ENCODE assay signal across 8 cellular contexts in the genomic region with DNA sequence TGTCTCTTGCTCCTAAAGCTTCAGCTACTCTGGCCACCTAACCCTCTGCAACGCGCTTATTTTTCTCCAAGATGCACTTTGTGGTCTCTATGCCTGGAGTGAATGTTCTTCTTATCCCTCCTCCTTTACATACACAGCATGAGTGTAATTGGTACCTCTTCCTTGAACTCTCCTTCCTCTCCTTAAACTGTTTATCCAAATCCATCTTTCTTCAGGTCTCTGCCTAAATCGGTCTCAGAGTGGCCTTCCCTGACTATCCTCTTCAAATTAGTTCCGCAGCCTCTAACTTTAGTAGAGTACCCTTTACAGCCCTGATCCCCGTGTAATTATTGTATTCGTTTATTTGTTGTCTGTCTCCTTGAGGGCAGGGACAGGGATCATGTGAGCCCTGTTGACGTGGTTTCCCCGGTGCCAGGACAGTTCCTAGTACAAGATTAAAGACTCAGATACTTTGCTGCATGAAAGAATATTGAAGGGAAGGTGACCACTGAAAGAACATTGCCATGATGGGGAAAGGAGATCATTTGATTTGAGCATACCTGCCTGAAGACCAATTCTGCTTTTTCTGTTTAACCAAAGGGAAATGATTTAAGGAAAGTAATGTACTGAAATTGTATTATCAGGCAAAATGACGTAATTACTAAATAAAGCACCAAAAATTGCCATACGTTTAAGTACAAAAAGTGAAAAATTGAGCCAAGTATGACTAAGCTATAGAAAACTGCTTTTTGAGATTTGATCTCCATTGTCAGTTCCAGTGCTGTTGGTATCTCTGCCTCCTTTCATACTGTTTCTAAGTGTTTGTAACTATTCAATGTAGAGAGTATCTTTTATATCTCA. TPM values are rescaled to one million over a fixed set of nuclear protein-coding genes. Genes with fewer than 3 reads are reported as not detected.
DNase-seq lines count a peak whose midpoint lies in the region; ATAC-seq and TF ChIP-seq lines count a peak whose summit lies in the region.

No MANE protein-coding gene starts in this region.

- ATAC-seq in GM19324 (IDR thresholded peaks at IDR 0.05; ENCODE audit: low FRiP score, unreplicated experiment), result no peak

- H3K4me3 ChIP-seq in Karpas-422 (ENCODE audit: low read length), result peak overlapping the region; percentile 89
- peak overlapping the region; percentile 91 for H3K4me3 ChIP-seq in adipocyte (ENCODE audit: low read length)
- H3K4me3 ChIP-seq in iPS-18a (ENCODE audit: low read length), result peak overlapping the region; percentile 85
- H3K4me3 ChIP-seq in smooth muscle cell, result peak overlapping the region; percentile 74

- H3K36me3 ChIP-seq in Karpas-422 (ENCODE audit: insufficient read depth, low read length), result peaks cover 27% of the 10 kb centered on the region; the same call in 1 of the 2 replicates
- peaks cover 15% of the 10 kb centered on the region for H3K36me3 ChIP-seq in adipocyte (ENCODE audit: control insufficient read depth, insufficient read depth, low read length, severe bottlenecking)
- peaks cover 27% of the 10 kb centered on the region for H3K36me3 ChIP-seq in iPS-18a (ENCODE audit: control insufficient read depth, low read depth, low read length)
- H3K36me3 ChIP-seq in smooth muscle cell (ENCODE audit: low read depth), result no peaks in the 10 kb centered on the region

- H3K9me2 ChIP-seq in Karpas-422 (replicated peaks; ENCODE audit: insufficient read depth, low read length), result no peaks in the 10 kb centered on the region

- no peaks in the 10 kb centered on the region for H3F3A ChIP-seq in smooth muscle cell (ENCODE audit: low read depth)

- no peak for TF ChIP-seq CTCF in smooth muscle cell (IDR thresholded peaks at IDR 0.05; ENCODE audit: borderline replicate concordance, insufficient read depth, poor library complexity, severe bottlenecking)

- peak overlapping the region; percentile 95 for H3K9ac ChIP-seq in Karpas-422 (ENCODE audit: low read length)
- H3K9ac ChIP-seq in adipocyte (ENCODE audit: low read length), result peak overlapping the region; percentile 94
- peak overlapping the region; percentile 98 for H3K9ac ChIP-seq in iPS-18a (ENCODE audit: low read length)
- peak overlapping the region; percentile 94 for H3K9ac ChIP-seq in smooth muscle cell (ENCODE audit: low read depth)

- no peaks in the 10 kb centered on the region for H4K20me1 ChIP-seq in Karpas-422 (ENCODE audit: insufficient read depth, low read depth, low read length)
- H4K20me1 ChIP-seq in smooth muscle cell (ENCODE audit: low read depth), result peaks cover 26% of the 10 kb centered on the region

- no peaks in the 10 kb centered on the region for H3K9me3 ChIP-seq in Karpas-422 (ENCODE audit: low read length)
- no peaks in the 10 kb centered on the region for H3K9me3 ChIP-seq in adipocyte (ENCODE audit: control insufficient read depth, low read length)
- no peaks in the 10 kb centered on the region for H3K9me3 ChIP-seq in iPS-18a (ENCODE audit: control insufficient read depth, low read depth, low read length)
- no peaks in the 10 kb centered on the region for H3K9me3 ChIP-seq in smooth muscle cell (replicated peaks; ENCODE audit: low read depth)

- H3K27me3 ChIP-seq in Karpas-422 (ENCODE audit: low read length), result no peaks in the 10 kb centered on the region
- H3K27me3 ChIP-seq in adipocyte (replicated peaks; ENCODE audit: control insufficient read depth, insufficient read depth, low read length), result no peaks in the 10 kb centered on the region
- H3K27me3 ChIP-seq in iPS-18a (ENCODE audit: control insufficient read depth, insufficient read depth, low read length), result no peaks in the 10 kb centered on the region
- H3K27me3 ChIP-seq in smooth muscle cell (ENCODE audit: low read depth), result no peaks in the 10 kb centered on the region

- H3K27ac ChIP-seq in Karpas-422 (ENCODE audit: low read length) (peak overlapping the region; percentile 79), iPS-18a (ENCODE audit: low read length) (peak overlapping the region; percentile 99), smooth muscle cell (ENCODE audit: low read depth) (peak overlapping the region; percentile 94)

- H3K79me2 ChIP-seq in Karpas-422 (ENCODE audit: low read length), result peaks cover 96% of the 10 kb centered on the region
- H3K79me2 ChIP-seq in smooth muscle cell (ENCODE audit: low read depth), result peaks cover 94% of the 10 kb centered on the region

- WGBS in smooth muscle cell (ENCODE audit: low lambda C conversion rate), result 8% methylated on average over 10 of the region's 10 CpGs

- DNase-seq in DMS79 treated with DMSO at 0.1 percent for 48 hours (lab: John Stamatoyannopoulos, UW) (peak; percentile 43), Karpas-422 (peak; percentile 50), adipocyte (ENCODE audit: low read depth) (peak; percentile 73), smooth muscle cell (lab: John Stamatoyannopoulos, UW; ENCODE audit: unreplicated experiment) (no peak), Kasumi-1 (lab: John Stamatoyannopoulos, UW) (no peak)
- no peak for DNase-seq in stimulated activated CD8-positive, alpha-beta memory T cell treated with anti-CD3 and anti-CD28 coated beads, Interleukin-4, amount 100 ng/mL, for 48 hours

- H2AFZ ChIP-seq in Karpas-422 (ENCODE audit: low read length) (no peak overlapping the region), smooth muscle cell (ENCODE audit: low read depth) (peak overlapping the region; percentile 73)

- H3K4me1 ChIP-seq in Karpas-422 (ENCODE audit: low read length), result peaks cover 31% of the 10 kb centered on the region
- peaks cover 35% of the 10 kb centered on the region for H3K4me1 ChIP-seq in adipocyte (ENCODE audit: control insufficient read depth, insufficient read depth, low read length)
- H3K4me1 ChIP-seq in iPS-18a (ENCODE audit: control insufficient read depth, low read depth, low read length), result peaks cover 23% of the 10 kb centered on the region
- peaks cover 23% of the 10 kb centered on the region for H3K4me1 ChIP-seq in smooth muscle cell (ENCODE audit: low read depth)

- peak overlapping the region; percentile 86 for H3K4me2 ChIP-seq in Karpas-422 (ENCODE audit: low read depth, low read length, poor library complexity, severe bottlenecking)
- peak overlapping the region; percentile 88 for H3K4me2 ChIP-seq in smooth muscle cell

RNA-seq across cellular contexts. Expression of a gene that starts 1.2 kb away (rescaled TPM):
- 50.0 and 74.9 TPM in 2 replicates for total RNA-seq in Karpas-422 (2014; rRNA removed; shearing (Covaris generic); ENCODE audit: low replicate concordance)
- 47.2 and 57.8 TPM in 2 replicates for total RNA-seq in smooth muscle cell
- 16.5 and 26.0 TPM in 2 replicates for polyA plus RNA-seq in smooth muscle cell

RNA-seq across cellular contexts. Expression of a gene that starts 1.7 kb away (rescaled TPM):
- 8.9 and 16.9 TPM in 2 replicates for total RNA-seq in Karpas-422 (2014; rRNA removed; shearing (Covaris generic); ENCODE audit: low replicate concordance)
- total RNA-seq in smooth muscle cell, result 10.8 and 14.2 TPM in 2 replicates
- 3.6 and 4.2 TPM in 2 replicates for polyA plus RNA-seq in smooth muscle cell

RNA-seq across cellular contexts. Expression of a gene that starts 37.8 kb away (rescaled TPM):
- 0.43 TPM in 1 of 2 replicates, not detected in the other for total RNA-seq in Karpas-422 (2014; rRNA removed; shearing (Covaris generic); ENCODE audit: low replicate concordance)
- 0.18 TPM in 2 replicates for total RNA-seq in smooth muscle cell
- polyA plus RNA-seq in smooth muscle cell, result 0.63 and 2.5 TPM in 2 replicates

Comparison
In these comparisons a context has a peak if more than half of its experiments do, and no peak if none do; other contexts are left out.
1. DNase-seq: peak in DMS79 treated with DMSO at 0.1 percent for 48 hours (single experiment), Karpas-422 (single experiment) and adipocyte (single experiment); none in smooth muscle cell (single experiment), Kasumi-1 (0 of 2) and stimulated activated CD8-positive, alpha-beta memory T cell treated with anti-CD3 and anti-CD28 coated beads, Interleukin-4, amount 100 ng/mL, for 48 hours (single experiment).
2. Peak in every context shown above with its lines, with median percentiles within 50 percentile points of each other: H3K27ac ChIP-seq, H3K4me3 ChIP-seq and H3K9ac ChIP-seq.